30 cellular contexts compared by ENCODE assay signal in genomic region chr4:72888331-72888730, GRCh38.
"Had no signal": no experiment of that assay in that cellular context is flagged by ENCODE, and none has a peak within 500 bp of the region (broad histone marks: within the 10 kb centered on the region; RNA-seq: fewer than 3 reads in every experiment).

No MANE protein-coding gene starts in this region.

- H3K4me3 ChIP-seq: ascending aorta, coronary artery, dorsolateral prefrontal cortex, esophagus muscularis mucosa had no signal

- H3K9me3 Mint-ChIP-seq: activated CD4-positive, alpha-beta memory T cell treated with anti-CD3 and anti-CD28 coated beads for 36 hours; activated CD4-positive, alpha-beta T cell treated with anti-CD3 and anti-CD28 coated beads, Interleukin-2, amount 10 ng/mL, durations not matched to agents 24 days and 14 days; activated naive CD4-positive, alpha-beta T cell treated with anti-CD3 and anti-CD28 coated beads for 36 hours; activated naive CD4-positive, alpha-beta T cell treated with anti-CD3 and anti-CD28 coated beads, Interleukin-2, amount 50 U/mL, for 24 hours; activated naive CD8-positive, alpha-beta T cell treated with anti-CD3 and anti-CD28 coated beads, Interleukin-2, amount 10 ng/mL, durations not matched to agents 7 days and 5 days; activated T-helper 1 cell treated with anti-CD3 and anti-CD28 coated beads, Interleukin-12 subunit alpha, Interleukin-12 subunit beta, Interleukin-2, Interleukin-4 antibody, amounts not matched to agents 30 ng/mL and 10 ng/mL and 1 ng/mL, durations not matched to agents 14 hours and 24 hours and 36 hours; activated T-helper 2 cell treated with anti-CD3 and anti-CD28 coated beads, Interferon-gamma antibody, Interleukin-2, Interleukin-4, amounts not matched to agents 10 μg/mL and 5 μg/mL and 100 μg/mL, durations not matched to agents 14 hours and 24 hours and 36 hours; central memory CD8-positive, alpha-beta T cell; T-helper 1 cell treated with Interleukin-12 subunit alpha and Interleukin-12 subunit beta and Interleukin-4 antibody, amounts not matched to agents 30 μg/mL and 1 μg/mL, for 36 hours; T-helper 2 cell treated with Interferon-gamma antibody and Interleukin-4, amounts not matched to agents 5 μg/mL and 100 μg/mL, for 36 hours had no signal

- H3K27me3 Mint-ChIP-seq: activated CD4-positive, alpha-beta T cell treated with anti-CD3 and anti-CD28 coated beads, Interleukin-2, amount 10 ng/mL, durations not matched to agents 24 days and 14 days; dendritic cell treated with granulocyte-macrophage colony-stimulating factor and Interleukin-4, amounts not matched to agents 40 ng/mL and 50 ng/mL, for 4 days had no signal

- H3K36me3 ChIP-seq: ascending aorta, brain microvascular endothelial cell, esophagus muscularis mucosa had no signal

- H3K4me1 Mint-ChIP-seq: activated CD4-positive, alpha-beta T cell treated with anti-CD3 and anti-CD28 coated beads for 36 hours; activated CD4-positive, alpha-beta T cell treated with anti-CD3 and anti-CD28 coated beads, Interleukin-2, amount 10 ng/mL, durations not matched to agents 24 days and 14 days; activated CD8-positive, alpha-beta memory T cell treated with anti-CD3 and anti-CD28 coated beads, Interleukin-2, amount 10 ng/mL, durations not matched to agents 7 days and 5 days; activated naive CD4-positive, alpha-beta T cell treated with anti-CD3 and anti-CD28 coated beads, Interleukin-2, amount 50 U/mL, for 24 hours; activated naive CD8-positive, alpha-beta T cell treated with anti-CD3 and anti-CD28 coated beads, Interleukin-2, amount 10 ng/mL, durations not matched to agents 7 days and 5 days; central memory CD8-positive, alpha-beta T cell; T-cell had no signal

- ATAC-seq: activated CD4-positive, alpha-beta T cell treated with anti-CD3 and anti-CD28 coated beads for 36 hours; activated CD8-positive, alpha-beta memory T cell treated with anti-CD3 and anti-CD28 coated beads, Interleukin-2, amount 10 ng/mL, durations not matched to agents 7 days and 5 days; activated CD8-positive, alpha-beta T cell treated with anti-CD3 and anti-CD28 coated beads, Interleukin-2, amount 10 ng/mL, durations not matched to agents 7 days and 5 days; effector memory CD8-positive, alpha-beta T cell; T-cell had no signal

- H3K4me3 Mint-ChIP-seq: activated CD4-positive, alpha-beta memory T cell treated with anti-CD3 and anti-CD28 coated beads for 36 hours; activated CD4-positive, alpha-beta T cell treated with anti-CD3 and anti-CD28 coated beads for 36 hours; activated CD4-positive, alpha-beta T cell treated with anti-CD3 and anti-CD28 coated beads, Interleukin-2, amount 10 ng/mL, durations not matched to agents 24 days and 14 days; activated CD8-positive, alpha-beta memory T cell treated with anti-CD3 and anti-CD28 coated beads, Interleukin-2, amount 10 ng/mL, durations not matched to agents 7 days and 5 days; activated CD8-positive, alpha-beta T cell treated with anti-CD3 and anti-CD28 coated beads, Interleukin-2, amount 10 ng/mL, durations not matched to agents 7 days and 5 days; activated naive CD4-positive, alpha-beta T cell treated with anti-CD3 and anti-CD28 coated beads for 36 hours; activated naive CD4-positive, alpha-beta T cell treated with anti-CD3 and anti-CD28 coated beads, Interleukin-2, amount 50 U/mL, for 24 hours; activated naive CD8-positive, alpha-beta T cell treated with anti-CD3 and anti-CD28 coated beads, Interleukin-2, amount 10 ng/mL, durations not matched to agents 7 days and 5 days; activated T-helper 1 cell treated with anti-CD3 and anti-CD28 coated beads, Interleukin-12 subunit alpha, Interleukin-12 subunit beta, Interleukin-2, Interleukin-4 antibody, amounts not matched to agents 30 ng/mL and 10 ng/mL and 1 ng/mL, durations not matched to agents 14 hours and 24 hours and 36 hours; central memory CD8-positive, alpha-beta T cell; dendritic cell treated with granulocyte-macrophage colony-stimulating factor and Interleukin-4, amounts not matched to agents 40 ng/mL and 50 ng/mL, for 4 days; effector memory CD8-positive, alpha-beta T cell; T-cell; T-helper 1 cell treated with Interleukin-12 subunit alpha and Interleukin-12 subunit beta and Interleukin-4 antibody, amounts not matched to agents 30 μg/mL and 1 μg/mL, for 36 hours; T-helper 2 cell treated with Interferon-gamma antibody and Interleukin-4, amounts not matched to agents 5 μg/mL and 100 μg/mL, for 36 hours had no signal

- DNase-seq: activated CD4-positive, alpha-beta memory T cell treated with anti-CD3 and anti-CD28 coated beads for 36 hours; activated CD4-positive, alpha-beta T cell treated with anti-CD3 and anti-CD28 coated beads for 36 hours; activated CD4-positive, alpha-beta T cell treated with anti-CD3 and anti-CD28 coated beads, Interleukin-2, amount 10 ng/mL, durations not matched to agents 24 days and 14 days; activated CD4-positive, CD25-positive, alpha-beta regulatory T cell; activated CD4-positive, CD25-positive, alpha-beta regulatory T cell treated with anti-CD3 and anti-CD28 coated beads, Interleukin-2, amount 50 U/mL, for 72 hours; activated CD8-positive, alpha-beta memory T cell treated with anti-CD3 and anti-CD28 coated beads, Interleukin-2, amount 10 ng/mL, durations not matched to agents 7 days and 5 days; activated CD8-positive, alpha-beta memory T cell treated with anti-CD3 and anti-CD28 coated beads, Interleukin-2, amount 50 U/mL, for 4 hours; activated CD8-positive, alpha-beta T cell treated with anti-CD3 and anti-CD28 coated beads, Interleukin-2, amount 10 ng/mL, durations not matched to agents 7 days and 5 days; activated effector memory CD4-positive, alpha-beta T cell treated with anti-CD3 and anti-CD28 coated beads, Interleukin-2, amount 50 U/mL, for 16 hours; activated naive CD4-positive, alpha-beta T cell treated with anti-CD3 and anti-CD28 coated beads for 36 hours; activated naive CD8-positive, alpha-beta T cell treated with anti-CD3 and anti-CD28 coated beads, Interleukin-2, amount 10 ng/mL, durations not matched to agents 7 days and 5 days; activated T-cell treated with anti-CD3 and anti-CD28 coated beads, Interleukin-2, amount 50 U/mL, for 1 hour; activated T-cell treated with anti-CD3 and anti-CD28 coated beads, Interleukin-2, amount 50 U/mL, for 48 hours; brain microvascular endothelial cell; dorsolateral prefrontal cortex; effector memory CD8-positive, alpha-beta T cell; erythroblast; head of caudate nucleus; T-cell; T1000 had no signal

- H3K27ac Mint-ChIP-seq: activated CD4-positive, alpha-beta memory T cell treated with anti-CD3 and anti-CD28 coated beads for 36 hours; activated CD4-positive, alpha-beta T cell treated with anti-CD3 and anti-CD28 coated beads for 36 hours; activated CD4-positive, alpha-beta T cell treated with anti-CD3 and anti-CD28 coated beads, Interleukin-2, amount 10 ng/mL, durations not matched to agents 24 days and 14 days; activated CD8-positive, alpha-beta memory T cell treated with anti-CD3 and anti-CD28 coated beads, Interleukin-2, amount 10 ng/mL, durations not matched to agents 7 days and 5 days; activated CD8-positive, alpha-beta T cell treated with anti-CD3 and anti-CD28 coated beads, Interleukin-2, amount 10 ng/mL, durations not matched to agents 7 days and 5 days; activated naive CD4-positive, alpha-beta T cell treated with anti-CD3 and anti-CD28 coated beads for 36 hours; activated naive CD4-positive, alpha-beta T cell treated with anti-CD3 and anti-CD28 coated beads, Interleukin-2, amount 50 U/mL, for 24 hours; activated naive CD8-positive, alpha-beta T cell treated with anti-CD3 and anti-CD28 coated beads, Interleukin-2, amount 10 ng/mL, durations not matched to agents 7 days and 5 days; activated T-helper 1 cell treated with anti-CD3 and anti-CD28 coated beads, Interleukin-12 subunit alpha, Interleukin-12 subunit beta, Interleukin-2, Interleukin-4 antibody, amounts not matched to agents 30 ng/mL and 10 ng/mL and 1 ng/mL, durations not matched to agents 14 hours and 24 hours and 36 hours; activated T-helper 2 cell treated with anti-CD3 and anti-CD28 coated beads, Interferon-gamma antibody, Interleukin-2, Interleukin-4, amounts not matched to agents 10 μg/mL and 5 μg/mL and 100 μg/mL, durations not matched to agents 14 hours and 24 hours and 36 hours; dendritic cell treated with granulocyte-macrophage colony-stimulating factor and Interleukin-4, amounts not matched to agents 40 ng/mL and 50 ng/mL, for 4 days; effector memory CD8-positive, alpha-beta T cell; T-cell; T-helper 1 cell treated with Interleukin-12 subunit alpha and Interleukin-12 subunit beta and Interleukin-4 antibody, amounts not matched to agents 30 μg/mL and 1 μg/mL, for 36 hours; T-helper 2 cell treated with Interferon-gamma antibody and Interleukin-4, amounts not matched to agents 5 μg/mL and 100 μg/mL, for 36 hours had no signal

- H3K36me3 Mint-ChIP-seq: activated CD4-positive, alpha-beta memory T cell treated with anti-CD3 and anti-CD28 coated beads for 36 hours; activated CD8-positive, alpha-beta memory T cell treated with anti-CD3 and anti-CD28 coated beads, Interleukin-2, amount 10 ng/mL, durations not matched to agents 7 days and 5 days; activated naive CD4-positive, alpha-beta T cell treated with anti-CD3 and anti-CD28 coated beads, Interleukin-2, amount 50 U/mL, for 24 hours; activated naive CD8-positive, alpha-beta T cell treated with anti-CD3 and anti-CD28 coated beads, Interleukin-2, amount 10 ng/mL, durations not matched to agents 7 days and 5 days; T-cell had no signal

- H3K27ac ChIP-seq: ascending aorta, brain microvascular endothelial cell, coronary artery, dorsolateral prefrontal cortex, esophagus muscularis mucosa had no signal

- H3K27me3 ChIP-seq: ascending aorta, brain microvascular endothelial cell, dorsolateral prefrontal cortex, esophagus muscularis mucosa had no signal

- H3K9me3 ChIP-seq: ascending aorta had no signal
